Comparison of ENCODE assay signal across 14 cellular contexts in the genomic region with DNA sequence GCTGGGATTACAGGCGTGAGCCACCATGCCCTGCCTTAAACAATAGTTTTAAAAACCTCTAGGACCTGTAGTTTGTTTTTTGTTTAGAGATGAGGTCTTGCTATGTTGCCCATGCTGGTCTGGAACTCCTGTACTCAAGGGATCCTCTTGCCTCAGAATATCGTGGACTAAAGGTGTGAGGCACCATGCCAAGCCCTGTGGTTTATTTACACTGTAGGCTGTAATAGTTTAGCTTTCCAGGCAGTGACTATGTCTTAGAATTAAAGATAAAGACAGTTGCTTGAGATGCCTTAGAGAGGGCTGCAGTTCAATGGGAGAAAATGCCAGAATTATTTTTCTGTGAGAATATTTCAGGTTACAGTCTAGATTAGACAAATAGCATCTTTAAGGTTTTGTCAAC.
DNase-seq lines count a peak whose midpoint lies in the region; ATAC-seq and TF ChIP-seq lines count a peak whose summit lies in the region.
"Had no signal": no experiment of that assay in that cellular context is flagged by ENCODE, and none has a peak within 500 bp of the region (broad histone marks: within the 10 kb centered on the region; RNA-seq: fewer than 3 reads in every experiment).

No MANE protein-coding gene starts in this region.

- TF ChIP-seq CTCF in body of pancreas (IDR thresholded peaks at IDR 0.05) = no peak
- TF ChIP-seq CTCF in colonic mucosa (IDR thresholded peaks at IDR 0.05) = no peak

- no peak overlapping the region for H3K4me3 ChIP-seq in CD8-positive, alpha-beta memory T cell (ENCODE audit: low read length)
- H3K4me3 ChIP-seq in body of pancreas (no peak overlapping the region), colonic mucosa (no peak overlapping the region)
- H3K4me3 ChIP-seq: esophagus muscularis mucosa, GM23338 had no signal

- CTCF ChIA-PET in CD8-positive, alpha-beta memory T cell (lab: Charles Lee) = interaction anchor here (0.7 to 1.0 kb wide), 2 partner anchors 8 to 9 kb away, joined by 3 to 4 read pairs; no protein-coding TSS in a partner anchor

- no peaks in the 10 kb centered on the region for H3K36me3 ChIP-seq in CD8-positive, alpha-beta memory T cell (ENCODE audit: insufficient read depth, low read length)
- H3K36me3 ChIP-seq in body of pancreas (replicated peaks in 1 of 2; ENCODE audit: insufficient read depth in 1 of 2, low read depth in 2 of 2) (no peaks in the 10 kb centered on the region), colonic mucosa (no peaks in the 10 kb centered on the region)
- H3K36me3 ChIP-seq: esophagus muscularis mucosa had no signal

- WGBS in body of pancreas, 2 donors = 0 to 49% methylated on average over 1 to 2 of the region's 2 CpGs

- H3K27me3 Mint-ChIP-seq in CD8-positive, alpha-beta memory T cell = peaks cover 0 to 2% of the 10 kb centered on the region in 2 donors
- H3K27me3 Mint-ChIP-seq in naive B cell = no peaks in the 10 kb centered on the region

- TF ChIP-seq POLR2A in body of pancreas (IDR thresholded peaks at IDR 0.05) = no peak

- no peak overlapping the region for H3K27ac ChIP-seq in CD8-positive, alpha-beta memory T cell (ENCODE audit: low read depth, low read length)
- H3K27ac ChIP-seq in body of pancreas (peak overlapping the region in 3 of 4 donors; percentile 13 to 88 (median 84)), colonic mucosa (no peak overlapping the region)
- H3K27ac ChIP-seq: esophagus muscularis mucosa had no signal

- H3K27ac Mint-ChIP-seq in CD8-positive, alpha-beta memory T cell = peak overlapping the region; percentile 10 to 98 (median 88)
- peak overlapping the region; percentile 84 to 100 (median 98) for H3K27ac Mint-ChIP-seq in naive B cell
- H3K27ac Mint-ChIP-seq: GM23338 had no signal

- no peaks in the 10 kb centered on the region for H3K9me3 ChIP-seq in CD8-positive, alpha-beta memory T cell (ENCODE audit: low read length)
- no peaks in the 10 kb centered on the region for H3K9me3 ChIP-seq in body of pancreas
- no peaks in the 10 kb centered on the region for H3K9me3 ChIP-seq in colonic mucosa
- H3K9me3 ChIP-seq: esophagus muscularis mucosa had no signal

- no peak overlapping the region for H3K9ac ChIP-seq in colonic mucosa (ENCODE audit: low read depth in 2 of 2, low read length in 2 of 2)

- H3K4me1 ChIP-seq in CD8-positive, alpha-beta memory T cell (ENCODE audit: insufficient read depth, low read length) = peaks cover 66% of the 10 kb centered on the region
- peaks cover 68% of the 10 kb centered on the region for H3K4me1 ChIP-seq in body of pancreas
- no peaks in the 10 kb centered on the region for H3K4me1 ChIP-seq in colonic mucosa

- H3K27me3 ChIP-seq in CD8-positive, alpha-beta memory T cell (ENCODE audit: insufficient read depth, low read length, poor library complexity, severe bottlenecking) = no peaks in the 10 kb centered on the region
- no peaks in the 10 kb centered on the region for H3K27me3 ChIP-seq in body of pancreas
- H3K27me3 ChIP-seq in colonic mucosa = no peaks in the 10 kb centered on the region
- H3K27me3 ChIP-seq: esophagus muscularis mucosa had no signal

- intact Hi-C loops in body of pancreas (cut with DNase I) (no loop called here), colonic mucosa (cut with DNase I) (no loop called here)

- no peaks in the 10 kb centered on the region for H3K9me3 Mint-ChIP-seq in CD8-positive, alpha-beta memory T cell
- peaks cover 0 to 4% (median 0%) of the 10 kb centered on the region in 7 donors for H3K9me3 Mint-ChIP-seq in naive B cell

- H3K4me3 Mint-ChIP-seq in CD8-positive, alpha-beta memory T cell = peak overlapping the region in 2 of 7 donors; percentile 19 to 28
- H3K4me3 Mint-ChIP-seq in naive B cell = no peak overlapping the region
- H3K4me3 Mint-ChIP-seq: GM23338 had no signal

- POLR2A ChIA-PET in CD8-positive, alpha-beta memory T cell (lab: Charles Lee) = interaction anchor here (0.5 to 1.3 kb wide), 2 partner anchors 26 to 285 kb away, joined by 3 to 6 read pairs; no protein-coding TSS in a partner anchor

- ATAC-seq in body of pancreas = peak; percentile 60
- ATAC-seq in naive B cell (ENCODE audit: low read depth in 2 of 2) = no peak
- ATAC-seq in HG03342 (IDR thresholded peaks at IDR 0.05; ENCODE audit: unreplicated experiment) = no peak
- no peak for ATAC-seq in GM21717 (IDR thresholded peaks at IDR 0.05; ENCODE audit: unreplicated experiment)
- ATAC-seq: GM23338 had no signal

- H3K36me3 Mint-ChIP-seq in CD8-positive, alpha-beta memory T cell = peaks cover 0 to 6% (median 2%) of the 10 kb centered on the region in 3 donors
- H3K36me3 Mint-ChIP-seq in naive B cell = peaks cover 0 to 7% of the 10 kb centered on the region in 2 donors

- peaks cover 61 to 71% (median 63%) of the 10 kb centered on the region in 3 donors for H3K4me1 Mint-ChIP-seq in CD8-positive, alpha-beta memory T cell
- H3K4me1 Mint-ChIP-seq in naive B cell = peaks cover 33 to 73% (median 64%) of the 10 kb centered on the region in 3 donors

- DNase-seq in CD8-positive, alpha-beta memory T cell = no peak
- DNase-seq in NCI-H226 (peak; percentile 82), body of pancreas (peak; percentile 74 to 87 (median 80)), naive B cell (no peak), colonic mucosa (no peak), C1 segment of cervical spinal cord (lab: John Stamatoyannopoulos, UW) (no peak)
- DNase-seq: activated CD8-positive, alpha-beta memory T cell treated with anti-CD3 and anti-CD28 coated beads, Interleukin-2, amount 50 U/mL, for 4 hours; caudate nucleus; islet precursor cell; NCI-H1694 treated with DMSO at 0.1 percent for 48 hours had no signal

Comparison
In these comparisons a context has a peak if more than half of its experiments do, and no peak if none do; other contexts are left out.
1. DNase-seq: peak in NCI-H226 (single experiment) and body of pancreas (4 of 4); none in CD8-positive, alpha-beta memory T cell (0 of 5), naive B cell (single experiment), colonic mucosa (single experiment) and C1 segment of cervical spinal cord (0 of 14).
2. H3K27ac ChIP-seq: peak in body of pancreas (3 of 4); none in CD8-positive, alpha-beta memory T cell (single experiment) and colonic mucosa (single experiment).